In genomic region chr9:113599647-113600476, GRCh38 we compare ENCODE assay signal across 10 cellular contexts.
A peak's percentile ranks its signal among the peaks of the same experiment; 100 is the strongest.
DNase-seq lines count a peak whose midpoint lies in the region; ATAC-seq and TF ChIP-seq lines count a peak whose summit lies in the region.
"Had no signal": no experiment of that assay in that cellular context is flagged by ENCODE, and none has a peak within 500 bp of the region (broad histone marks: within the 10 kb centered on the region; RNA-seq: fewer than 3 reads in every experiment).

No MANE protein-coding gene starts in this region.

- POLR2A ChIA-PET in RWPE1 (lab: Yijun Ruan, JAX; ENCODE audit: low non-redundant PET), result interaction anchor here (1.1 kb wide), 1 partner anchor 34 kb away, joined by 3 read pairs; no protein-coding TSS in a partner anchor

- no peak for ATAC-seq in GM21786 (IDR thresholded peaks at IDR 0.05; ENCODE audit: unreplicated experiment)

- H3K27ac Mint-ChIP-seq in nephron, result peak overlapping the region; percentile 70 to 96 (median 83)

- H3K36me3 Mint-ChIP-seq in nephron (ENCODE audit: low read depth), result peaks cover 17% of the 10 kb centered on the region

- CTCF ChIA-PET in RWPE1 (lab: Yijun Ruan, JAX), result interaction anchor here (0.6 to 4.2 kb wide), 5 partner anchors 8 to 535 kb away, joined by 3 to 13 read pairs (median 4); no protein-coding TSS in a partner anchor

- DNase-seq in DMS 273 (lab: John Stamatoyannopoulos, UW; ENCODE audit: unreplicated experiment), result peak; percentile 87
- DNase-seq in RWPE1 (ENCODE audit: low spot score), result peak; percentile 85
- peak; percentile 93 for DNase-seq in fibroblast of mammary gland (ENCODE audit: low read depth)
- no peak for DNase-seq in Ammon's horn (ENCODE audit: low spot score)
- DNase-seq in NCI-H1105 (lab: John Stamatoyannopoulos, UW), result no peak
- DNase-seq in kidney glomerular epithelial cell (lab: John Stamatoyannopoulos, UW), result no peak

- peak overlapping the region in 1 of 3 experiments; percentile 50 for H3K4me3 Mint-ChIP-seq in nephron
- H3K4me3 Mint-ChIP-seq: dendritic cell treated with granulocyte-macrophage colony-stimulating factor and Interleukin-4, amounts not matched to agents 40 ng/mL and 50 ng/mL, for 4 days had no signal

- no peak overlapping the region for H3K4me3 ChIP-seq in fibroblast of mammary gland (ENCODE audit: control insufficient read depth, low read depth, low read length)
- H3K4me3 ChIP-seq: PC-9 had no signal

- peaks cover 10% of the 10 kb centered on the region for H3K27me3 Mint-ChIP-seq in nephron (ENCODE audit: low read depth)

- peak overlapping the region; percentile 34 for H3K27ac ChIP-seq in RWPE1
- H3K27ac ChIP-seq: PC-9 had no signal

- peaks cover 82% of the 10 kb centered on the region for H3K4me1 Mint-ChIP-seq in nephron

- H3K9me3 Mint-ChIP-seq in nephron, result no peaks in the 10 kb centered on the region
- H3K9me3 Mint-ChIP-seq: dendritic cell treated with granulocyte-macrophage colony-stimulating factor and Interleukin-4, amounts not matched to agents 40 ng/mL and 50 ng/mL, for 4 days had no signal

- TF ChIP-seq CTCF in RWPE1 (conservative IDR thresholded peaks at IDR 0.05; ENCODE audit: low read depth) (no peak), fibroblast of mammary gland (conservative IDR thresholded peaks at IDR 0.05; ENCODE audit: control insufficient read depth, insufficient read depth, low read depth, low read length) (no peak), nephron (IDR thresholded peaks at IDR 0.05; ENCODE audit: unreplicated experiment in 3 of 3) (no peak)

Comparison
In these comparisons a context has a peak if more than half of its experiments do, and no peak if none do; other contexts are left out.
1. DNase-seq: peak in DMS 273 (single experiment), RWPE1 (single experiment) and fibroblast of mammary gland (single experiment); none in Ammon's horn (single experiment), NCI-H1105 (single experiment) and kidney glomerular epithelial cell (single experiment).